ENCODE assay signal across 8 cellular contexts in genomic region chr12:26318661-26319068, GRCh38.
A peak's percentile ranks its signal among the peaks of the same experiment; 100 is the strongest.
DNase-seq lines count a peak whose midpoint lies in the region; ATAC-seq and TF ChIP-seq lines count a peak whose summit lies in the region.

No MANE protein-coding gene starts in this region.

- H3K4me3 Mint-ChIP-seq in T-helper 2 cell treated with Interferon-gamma antibody and Interleukin-4, amounts not matched to agents 5 μg/mL and 100 μg/mL, for 36 hours: no peak overlapping the region

- peaks cover 8% of the 10 kb centered on the region for H3K36me3 ChIP-seq in OCI-LY3 (replicated peaks; ENCODE audit: low read depth, low read length)

- H3K27me3 ChIP-seq in OCI-LY3 (ENCODE audit: low read depth, low read length): no peaks in the 10 kb centered on the region

- H3K4me2 ChIP-seq in OCI-LY3 (ENCODE audit: low read length): peak overlapping the region; percentile 55

- H3K9me3 Mint-ChIP-seq in T-helper 2 cell treated with Interferon-gamma antibody and Interleukin-4, amounts not matched to agents 5 μg/mL and 100 μg/mL, for 36 hours: peaks cover 9% of the 10 kb centered on the region

- peaks cover 4% of the 10 kb centered on the region; the same call in 1 of the 2 replicates for H3K9me3 ChIP-seq in OCI-LY3 (ENCODE audit: insufficient read depth, low read length)

- peak; percentile 76 for ATAC-seq in GM18858 (IDR thresholded peaks at IDR 0.05; ENCODE audit: unreplicated experiment)
- ATAC-seq in HG02571 (IDR thresholded peaks at IDR 0.05; ENCODE audit: unreplicated experiment): peak; percentile 93

- no peaks in the 10 kb centered on the region for H3K36me3 Mint-ChIP-seq in T-helper 2 cell treated with Interferon-gamma antibody and Interleukin-4, amounts not matched to agents 5 μg/mL and 100 μg/mL, for 36 hours (ENCODE audit: low read depth)

- H3K27ac Mint-ChIP-seq in T-helper 2 cell treated with Interferon-gamma antibody and Interleukin-4, amounts not matched to agents 5 μg/mL and 100 μg/mL, for 36 hours: no peak overlapping the region

- H3K4me3 ChIP-seq in OCI-LY3 (ENCODE audit: low read length): peak overlapping the region; percentile 25; the same call in 1 of the 2 replicates
- H3K4me3 ChIP-seq in fibroblast of the aortic adventitia (ENCODE audit: low read depth, low read length): no peak overlapping the region
- H3K4me3 ChIP-seq in skin epidermis: no peak overlapping the region

- peak; percentile 70 for DNase-seq in fibroblast of the aortic adventitia (ENCODE audit: low read depth)
- no peak for DNase-seq in NOMO-1 treated with dmso at 0.1 percent for 144 hours (lab: John Stamatoyannopoulos, UW; ENCODE audit: unreplicated experiment)
- no peak for DNase-seq in SIG-M5 (lab: John Stamatoyannopoulos, UW)
- DNase-seq in T-helper 2 cell treated with Interferon-gamma antibody and Interleukin-4, amounts not matched to agents 5 μg/mL and 100 μg/mL, for 36 hours (ENCODE audit: low spot score): no peak

- H3K4me1 Mint-ChIP-seq in T-helper 2 cell treated with Interferon-gamma antibody and Interleukin-4, amounts not matched to agents 5 μg/mL and 100 μg/mL, for 36 hours (ENCODE audit: low read depth): no peaks in the 10 kb centered on the region

- H4K20me1 ChIP-seq in OCI-LY3 (ENCODE audit: insufficient read depth, low read length): no peaks in the 10 kb centered on the region

- peaks cover 5% of the 10 kb centered on the region for H3K27me3 Mint-ChIP-seq in T-helper 2 cell treated with Interferon-gamma antibody and Interleukin-4, amounts not matched to agents 5 μg/mL and 100 μg/mL, for 36 hours (ENCODE audit: low read depth)

- peaks cover 30% of the 10 kb centered on the region for H3K4me1 ChIP-seq in OCI-LY3 (ENCODE audit: low read length)

- peak overlapping the region; percentile 37 for H2AFZ ChIP-seq in OCI-LY3 (ENCODE audit: low read depth, low read length)

- H3K27ac ChIP-seq in OCI-LY3 (ENCODE audit: low read length) (peak overlapping the region; percentile 80), skin epidermis (peak overlapping the region in 15 of 21 experiments; percentile 21 to 82 (median 55))

- TF ChIP-seq CTCF in OCI-LY3 (IDR thresholded peaks at IDR 0.05; ENCODE audit: low read depth, low read length): no peak
- TF ChIP-seq CTCF in fibroblast of the aortic adventitia (IDR thresholded peaks at IDR 0.05; ENCODE audit: insufficient read depth, low read length): no peak

- H3K79me2 ChIP-seq in OCI-LY3 (ENCODE audit: low read length): no peaks in the 10 kb centered on the region

- H3K9ac ChIP-seq in OCI-LY3 (ENCODE audit: low read length): peak overlapping the region; percentile 30; the same call in 1 of the 2 replicates
